ENCODE assay signal across 30 cellular contexts in the genomic region with DNA sequence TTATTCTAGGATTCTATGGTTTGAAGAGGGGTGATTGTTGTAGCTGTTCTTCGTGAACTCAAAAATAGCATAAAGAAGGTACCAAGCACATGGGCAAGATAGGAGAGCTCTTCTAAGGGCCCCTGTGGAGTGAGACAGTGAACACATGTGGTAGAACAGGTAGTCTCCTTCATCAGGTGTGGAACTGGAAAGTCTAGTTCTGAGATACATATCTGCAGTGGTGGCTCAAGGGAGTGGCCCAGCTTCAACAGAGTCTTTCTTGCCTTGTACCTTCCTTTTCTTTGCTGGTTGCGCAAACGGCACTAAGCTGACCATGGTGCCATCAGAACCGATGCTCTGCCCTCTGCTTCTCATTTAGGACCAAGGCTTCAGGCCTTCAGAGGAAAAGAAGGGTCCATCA.
"Had no signal": no experiment of that assay in that cellular context is flagged by ENCODE, and none has a peak within 500 bp of the region (broad histone marks: within the 10 kb centered on the region; RNA-seq: fewer than 3 reads in every experiment).

No MANE protein-coding gene starts in this region.

- H3K36me3 ChIP-seq: adrenal gland, gastrocnemius medialis, ovary, stomach, tibial nerve, uterus had no signal

- H3K27ac ChIP-seq: adrenal gland, body of pancreas, gastrocnemius medialis, ovary, stomach, tibial nerve, uterus, VCaP had no signal

- H3K4me3 ChIP-seq: adrenal gland, body of pancreas, gastrocnemius medialis, ovary, skin epidermis, stomach, tibial nerve, uterus had no signal

- ATAC-seq: body of pancreas; effector memory CD8-positive, alpha-beta T cell; gastrocnemius medialis; left cardiac atrium; left ventricle myocardium superior; sciatic nerve; stimulated activated memory B cell treated with anti-CD40 and anti-IgM and Interleukin-4, amounts not matched to agents 10 μg/mL and 1 μg/mL and 100 μg/mL, for 72 hours had no signal

- H3K9me3 ChIP-seq: adrenal gland, body of pancreas, gastrocnemius medialis, uterus had no signal

- DNase-seq: activated CD4-positive, alpha-beta T cell treated with anti-CD3 and anti-CD28 coated beads for 4 hours; activated CD4-positive, alpha-beta T cell treated with anti-CD3 and anti-CD28 coated beads, Interleukin-2, amount 50 U/mL, for 4 hours; activated CD8-positive, alpha-beta memory T cell treated with anti-CD3 and anti-CD28 coated beads for 24 hours; activated effector memory CD4-positive, alpha-beta T cell treated with Interleukin-2 at 50 U/mL for 16 hours; activated naive CD4-positive, alpha-beta T cell treated with anti-CD3 and anti-CD28 coated beads for 36 hours; activated naive CD8-positive, alpha-beta T cell treated with anti-CD3 and anti-CD28 coated beads for 36 hours; adrenal gland; aorta; body of pancreas; cortex of kidney; effector memory CD8-positive, alpha-beta T cell; gastrocnemius medialis; glutamatergic neuron; left cardiac atrium; left ventricle myocardium superior; naive B cell; nephron progenitor cell; ovary; retina; stimulated activated CD4-positive, alpha-beta T cell treated with anti-CD3 and anti-CD28 coated beads, Interleukin-12 subunit alpha, Interleukin-12 subunit beta, amount 100 ng/mL, for 4 hours; stimulated activated CD4-positive, alpha-beta T cell treated with anti-CD3 and anti-CD28 coated beads, Interleukin-4, amount 100 ng/mL, for 4 hours; stimulated activated CD8-positive, alpha-beta memory T cell treated with anti-CD3 and anti-CD28 coated beads, Interleukin-4, amount 100 ng/mL, for 48 hours; stomach; T-helper 9 cell; uterus had no signal

- H3K4me1 ChIP-seq: adrenal gland, body of pancreas, uterus had no signal

- H3K27me3 ChIP-seq: body of pancreas, gastrocnemius medialis, ovary, stomach, tibial nerve, uterus had no signal
